Comparison of ENCODE assay signal across 13 cellular contexts in genomic region chr3:110767156-110767555, GRCh38.
A peak's percentile ranks its signal among the peaks of the same experiment; 100 is the strongest.
DNase-seq lines count a peak whose midpoint lies in the region; ATAC-seq lines count a peak whose summit lies in the region.
"Had no signal": no experiment of that assay in that cellular context is flagged by ENCODE, and none has a peak within 500 bp of the region (broad histone marks: within the 10 kb centered on the region; RNA-seq: fewer than 3 reads in every experiment).

No MANE protein-coding gene starts in this region.

- in situ Hi-C loops in ACHN (cut with HindIII; ENCODE audit: low pct_ligation_motif_present, low pct_unique_long_range_greater_than_20kb, low sequenced_read_pairs), result no loop called here

- no peaks in the 10 kb centered on the region for H3K4me1 Mint-ChIP-seq in stimulated activated effector memory CD8-positive, alpha-beta T cell treated with anti-CD3 and anti-CD28 coated beads, Interleukin-12 subunit alpha, Interleukin-12 subunit beta, amount 100 ng/mL, for 72 hours
- H3K4me1 Mint-ChIP-seq: CD4-positive, alpha-beta memory T cell had no signal

- no peak overlapping the region for H3K27ac Mint-ChIP-seq in stimulated activated effector memory CD8-positive, alpha-beta T cell treated with anti-CD3 and anti-CD28 coated beads, Interleukin-12 subunit alpha, Interleukin-12 subunit beta, amount 100 ng/mL, for 72 hours
- H3K27ac Mint-ChIP-seq: CD4-positive, alpha-beta memory T cell had no signal

- ATAC-seq in GM18867 (IDR thresholded peaks at IDR 0.05; ENCODE audit: unreplicated experiment), result peak; percentile 36
- ATAC-seq in stimulated activated effector memory CD8-positive, alpha-beta T cell treated with anti-CD3 and anti-CD28 coated beads, Interleukin-12 subunit alpha, Interleukin-12 subunit beta, amount 100 ng/mL, for 72 hours, result peak; percentile 32
- ATAC-seq in GM21381 (IDR thresholded peaks at IDR 0.05; ENCODE audit: unreplicated experiment), result no peak
- ATAC-seq: GM12878, HCT116 had no signal

- DNase-seq in M059J (ENCODE audit: low read depth) (peak; percentile 58), astrocyte of the hippocampus (ENCODE audit: low read depth, low spot score) (peak; percentile 10), NCI-H2196 (lab: John Stamatoyannopoulos, UW; ENCODE audit: unreplicated experiment) (no peak), ACHN (no peak)
- DNase-seq in stimulated activated effector memory CD8-positive, alpha-beta T cell treated with anti-CD3 and anti-CD28 coated beads, Interleukin-12 subunit alpha, Interleukin-12 subunit beta, amount 100 ng/mL, for 72 hours (ENCODE audit: low spot score in 2 of 2), result no peak
- DNase-seq: BE2C; CD4-positive, alpha-beta memory T cell; COR-L47; GM23248 had no signal

- H3K9me3 Mint-ChIP-seq in stimulated activated effector memory CD8-positive, alpha-beta T cell treated with anti-CD3 and anti-CD28 coated beads, Interleukin-12 subunit alpha, Interleukin-12 subunit beta, amount 100 ng/mL, for 72 hours, result peaks cover 3% of the 10 kb centered on the region

- no peaks in the 10 kb centered on the region for H3K36me3 Mint-ChIP-seq in stimulated activated effector memory CD8-positive, alpha-beta T cell treated with anti-CD3 and anti-CD28 coated beads, Interleukin-12 subunit alpha, Interleukin-12 subunit beta, amount 100 ng/mL, for 72 hours
- H3K36me3 Mint-ChIP-seq: CD4-positive, alpha-beta memory T cell had no signal

- no peak overlapping the region for H3K4me3 Mint-ChIP-seq in stimulated activated effector memory CD8-positive, alpha-beta T cell treated with anti-CD3 and anti-CD28 coated beads, Interleukin-12 subunit alpha, Interleukin-12 subunit beta, amount 100 ng/mL, for 72 hours
- H3K4me3 Mint-ChIP-seq: CD4-positive, alpha-beta memory T cell had no signal

Comparison
In these comparisons a context has a peak if more than half of its experiments do, and no peak if none do; other contexts are left out.
1. DNase-seq: peak in M059J (single experiment) and astrocyte of the hippocampus (single experiment); none in stimulated activated effector memory CD8-positive, alpha-beta T cell treated with anti-CD3 and anti-CD28 coated beads, Interleukin-12 subunit alpha, Interleukin-12 subunit beta, amount 100 ng/mL, for 72 hours (0 of 2), NCI-H2196 (single experiment) and ACHN (single experiment).